8 cellular contexts compared by ENCODE assay signal in genomic region chr21:36319767-36320420, GRCh38. TPM values are rescaled to one million over a fixed set of nuclear protein-coding genes. Genes with fewer than 3 reads are reported as not detected.
DNase-seq lines count a peak whose midpoint lies in the region; TF ChIP-seq lines count a peak whose summit lies in the region.

Gene MORC3, plus strand, starts transcription at chr21:36320197. Its CDS starts 68 bp downstream, at chr21:36320265.

- H3K4me1 ChIP-seq in neuron (ENCODE audit: insufficient read depth, low read length) (peaks cover 6% of the 10 kb centered on the region), subcutaneous abdominal adipose tissue (ENCODE audit: control insufficient read depth in 5 of 5, insufficient read depth in 5 of 5, low read length in 5 of 5) (peaks cover 0 to 34% (median 30%) of the 10 kb centered on the region in 5 donors)

- H3K27me3 ChIP-seq in neuron (ENCODE audit: insufficient read depth, low read length) (no peaks in the 10 kb centered on the region), subcutaneous abdominal adipose tissue (ENCODE audit: control insufficient read depth in 5 of 5, insufficient read depth in 4 of 5, low read length in 5 of 5) (no peaks in the 10 kb centered on the region)

- peak within 1 kb of the TSS; percentile 66 for H2AFZ ChIP-seq in neuron (ENCODE audit: low read depth, low read length)

- peak within 1 kb of the TSS; percentile 69 to 91 (median 88) for H3K9ac ChIP-seq in subcutaneous abdominal adipose tissue (ENCODE audit: low read length in 5 of 5)

- DNase-seq in GM04503 (ENCODE audit: low read depth) (peak; percentile 94), HFF-Myc (ENCODE audit: extremely low read depth, low read depth) (peak; percentile 98), NAMALWA (ENCODE audit: low spot score) (peak; percentile 99), SK-N-DZ (ENCODE audit: low spot score) (peak; percentile 98), foreskin melanocyte (peak; percentile 99)
- DNase-seq in activated naive CD4-positive, alpha-beta T cell treated with anti-CD3 and anti-CD28 coated beads for 36 hours = peak; percentile 98

- peak within 1 kb of the TSS; percentile 96 for H3K27ac Mint-ChIP-seq in activated naive CD4-positive, alpha-beta T cell treated with anti-CD3 and anti-CD28 coated beads for 36 hours

- no peaks in the 10 kb centered on the region for H3K9me3 ChIP-seq in neuron (ENCODE audit: low read length)
- H3K9me3 ChIP-seq in subcutaneous abdominal adipose tissue (ENCODE audit: control insufficient read depth in 5 of 5, low read length in 5 of 5) = peaks cover 0 to 2% (median 0%) of the 10 kb centered on the region in 5 donors

- intact Hi-C loops in activated naive CD4-positive, alpha-beta T cell treated with anti-CD3 and anti-CD28 coated beads for 36 hours (cut with micrococcal nuclease) = loop anchor here (1.0 to 10.0 kb wide), 7 partner anchors 10 to 645 kb away; partner anchors contain the start of genes CHAF1B, DOP1B and HLCS

- peaks cover 16% of the 10 kb centered on the region for H3K36me3 ChIP-seq in neuron (ENCODE audit: insufficient read depth, low read length)
- H3K36me3 ChIP-seq in subcutaneous abdominal adipose tissue (ENCODE audit: control insufficient read depth in 5 of 5, insufficient read depth in 5 of 5, low read length in 5 of 5) = peaks cover 0 to 5% (median 0%) of the 10 kb centered on the region in 5 donors

- peak within 1 kb of the TSS; percentile 82 for H3K4me3 ChIP-seq in HFF-Myc (replicated peaks; ENCODE audit: low read depth, low read length)
- peak within 1 kb of the TSS; percentile 94 for H3K4me3 ChIP-seq in neuron (ENCODE audit: low read length)
- H3K4me3 ChIP-seq in subcutaneous abdominal adipose tissue (ENCODE audit: low read depth in 1 of 5, low read length in 5 of 5) = peak within 1 kb of the TSS; percentile 83 to 94 (median 91)

- peaks cover 38% of the 10 kb centered on the region for H3K4me1 Mint-ChIP-seq in activated naive CD4-positive, alpha-beta T cell treated with anti-CD3 and anti-CD28 coated beads for 36 hours (ENCODE audit: low read depth)

- H3K4me3 Mint-ChIP-seq in activated naive CD4-positive, alpha-beta T cell treated with anti-CD3 and anti-CD28 coated beads for 36 hours = peak within 1 kb of the TSS; percentile 94

- no peaks in the 10 kb centered on the region for H3K9me3 Mint-ChIP-seq in activated naive CD4-positive, alpha-beta T cell treated with anti-CD3 and anti-CD28 coated beads for 36 hours

- H3K27ac ChIP-seq in subcutaneous abdominal adipose tissue (ENCODE audit: low read depth, low read length) = peak within 1 kb of the TSS; percentile 99

- H3K36me3 Mint-ChIP-seq in activated naive CD4-positive, alpha-beta T cell treated with anti-CD3 and anti-CD28 coated beads for 36 hours (ENCODE audit: low read depth) = peaks cover 19% of the 10 kb centered on the region

- no peak for TF ChIP-seq CTCF in HFF-Myc (IDR thresholded peaks at IDR 0.05; ENCODE audit: low read depth, low read length, missing control alignments)

- CTCF ChIA-PET in activated naive CD4-positive, alpha-beta T cell treated with anti-CD3 and anti-CD28 coated beads for 36 hours (lab: Charles Lee) = interaction anchor here (0.7 to 2.5 kb wide), 8 partner anchors 10 to 167 kb away, joined by 3 to 13 read pairs (median 4); no protein-coding TSS in a partner anchor

- no peaks in the 10 kb centered on the region for H3K27me3 Mint-ChIP-seq in activated naive CD4-positive, alpha-beta T cell treated with anti-CD3 and anti-CD28 coated beads for 36 hours (ENCODE audit: low read depth)

RNA-seq across cellular contexts. Expression of gene MORC3, which starts in this region (rescaled TPM):
- 16.7 and 20.8 TPM in 2 replicates for polyA plus RNA-seq in SK-N-DZ (2014; cell fraction: cytosol; rRNA removed)
- 22.0 and 22.6 TPM in 2 replicates for polyA plus RNA-seq in SK-N-DZ (2014; cell fraction: nucleus; rRNA removed)
- total RNA-seq in activated naive CD4-positive, alpha-beta T cell treated with anti-CD3 and anti-CD28 coated beads for 36 hours = 10 to 100 TPM; 26.7 to 28.6 TPM

Comparison
In these comparisons a context has a peak if more than half of its experiments do, and no peak if none do; other contexts are left out.
1. Peak in every context shown above with its lines: DNase-seq, H3K4me3 ChIP-seq and H3K27ac ChIP-seq.